ENCODE assay signal across 9 cellular contexts in the genomic region with DNA sequence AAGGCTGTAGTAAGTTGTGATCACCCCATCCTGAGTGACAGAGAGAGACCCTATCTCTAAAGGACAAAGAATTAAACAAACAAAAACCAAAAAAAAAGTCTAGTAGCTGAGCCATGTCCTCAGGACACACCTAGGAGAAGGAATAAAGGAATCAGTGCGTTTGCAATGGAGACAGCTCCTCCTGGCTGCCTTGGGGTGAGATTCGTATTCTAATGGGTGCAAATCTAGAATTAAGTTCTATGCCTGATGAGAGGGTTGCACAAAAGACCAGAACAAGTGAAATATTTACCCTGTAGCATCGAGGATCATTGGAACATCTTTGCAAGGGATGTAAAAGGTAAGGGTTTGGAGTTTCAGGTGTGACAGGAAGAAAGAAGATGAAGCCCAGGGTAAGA.
DNase-seq lines count a peak whose midpoint lies in the region; ATAC-seq and TF ChIP-seq lines count a peak whose summit lies in the region.
"Had no signal": no experiment of that assay in that cellular context is flagged by ENCODE, and none has a peak within 500 bp of the region (broad histone marks: within the 10 kb centered on the region; RNA-seq: fewer than 3 reads in every experiment).

No MANE protein-coding gene starts in this region.

- H3K9me3 ChIP-seq in CD4-positive, CD25-positive, alpha-beta regulatory T cell (ENCODE audit: control insufficient read depth in 2 of 2, low read length in 2 of 2): no peaks in the 10 kb centered on the region
- H3K9me3 ChIP-seq in colonic mucosa: no peaks in the 10 kb centered on the region

- H3K36me3 ChIP-seq in CD4-positive, CD25-positive, alpha-beta regulatory T cell (ENCODE audit: control insufficient read depth, insufficient read depth, low read length): no peaks in the 10 kb centered on the region
- H3K36me3 ChIP-seq in colonic mucosa: no peaks in the 10 kb centered on the region

- peak overlapping the region; percentile 74 for H3K4me3 ChIP-seq in CD4-positive, CD25-positive, alpha-beta regulatory T cell (ENCODE audit: low read depth, low read length)
- H3K4me3 ChIP-seq in colonic mucosa: peak overlapping the region; percentile 22
- H3K4me3 ChIP-seq: lung had no signal

- H3K4me1 ChIP-seq in CD4-positive, CD25-positive, alpha-beta regulatory T cell (ENCODE audit: control insufficient read depth, insufficient read depth, low read length, poor library complexity, severe bottlenecking): peaks cover 14% of the 10 kb centered on the region
- no peaks in the 10 kb centered on the region for H3K4me1 ChIP-seq in colonic mucosa

- DNase-seq in CD4-positive, CD25-positive, alpha-beta regulatory T cell: no peak
- DNase-seq in NCI-H748 (lab: John Stamatoyannopoulos, UW; ENCODE audit: unreplicated experiment): peak; percentile 24
- no peak for DNase-seq in colonic mucosa
- no peak for DNase-seq in natural killer cell
- no peak for DNase-seq in effector CD8-positive, alpha-beta T cell (lab: John Stamatoyannopoulos, UW)
- no peak for DNase-seq in AML-193 (lab: John Stamatoyannopoulos, UW)

- H3K4me3 Mint-ChIP-seq in CD4-positive, CD25-positive, alpha-beta regulatory T cell: peak overlapping the region; percentile 63 to 89 (median 77)
- peak overlapping the region; percentile 74 for H3K4me3 Mint-ChIP-seq in natural killer cell

- H3K27ac Mint-ChIP-seq in CD4-positive, CD25-positive, alpha-beta regulatory T cell: peak overlapping the region; percentile 34 to 93 (median 74)
- peak overlapping the region in 1 of 2 donors; percentile 76 for H3K27ac Mint-ChIP-seq in natural killer cell

- no peak for ATAC-seq in CD4-positive, CD25-positive, alpha-beta regulatory T cell (ENCODE audit: low read depth in 2 of 2)
- no peak for ATAC-seq in natural killer cell
- no peak for ATAC-seq in HG02870 (IDR thresholded peaks at IDR 0.05; ENCODE audit: unreplicated experiment)
- ATAC-seq in HG02840 (IDR thresholded peaks at IDR 0.05; ENCODE audit: low FRiP score, unreplicated experiment): no peak

- H3K27me3 Mint-ChIP-seq in CD4-positive, CD25-positive, alpha-beta regulatory T cell: no peaks in the 10 kb centered on the region
- H3K27me3 Mint-ChIP-seq in natural killer cell (ENCODE audit: low read depth in 2 of 2): peaks cover 7 to 9% of the 10 kb centered on the region in 2 donors

- no peaks in the 10 kb centered on the region for H3K36me3 Mint-ChIP-seq in CD4-positive, CD25-positive, alpha-beta regulatory T cell
- no peaks in the 10 kb centered on the region for H3K36me3 Mint-ChIP-seq in natural killer cell

- H3K9ac ChIP-seq in colonic mucosa (ENCODE audit: low read depth in 2 of 2, low read length in 2 of 2): peak overlapping the region in 1 of 2 donors; percentile 76

- no peaks in the 10 kb centered on the region for H3K9me3 Mint-ChIP-seq in CD4-positive, CD25-positive, alpha-beta regulatory T cell
- H3K9me3 Mint-ChIP-seq in natural killer cell: no peaks in the 10 kb centered on the region

- H3K27ac ChIP-seq in CD4-positive, CD25-positive, alpha-beta regulatory T cell (ENCODE audit: insufficient read depth, low read length, poor library complexity, severe bottlenecking): no peak overlapping the region
- peak overlapping the region; percentile 54 for H3K27ac ChIP-seq in colonic mucosa

- no peaks in the 10 kb centered on the region for H3K27me3 ChIP-seq in CD4-positive, CD25-positive, alpha-beta regulatory T cell (ENCODE audit: control insufficient read depth, insufficient read depth, low read length)
- no peaks in the 10 kb centered on the region for H3K27me3 ChIP-seq in colonic mucosa

- intact Hi-C loops in colonic mucosa (cut with DNase I): no loop called here
- intact Hi-C loops in natural killer cell (cut with micrococcal nuclease): no loop called here

- TF ChIP-seq CTCF in colonic mucosa (IDR thresholded peaks at IDR 0.05) (no peak), natural killer cell (IDR thresholded peaks at IDR 0.05) (no peak)

- H3K4me1 Mint-ChIP-seq in CD4-positive, CD25-positive, alpha-beta regulatory T cell: peaks cover 6 to 28% (median 15%) of the 10 kb centered on the region in 4 donors
- peaks cover 14 to 15% of the 10 kb centered on the region in 2 donors for H3K4me1 Mint-ChIP-seq in natural killer cell
